Comparison of ENCODE assay signal across 27 cellular contexts in the genomic region with DNA sequence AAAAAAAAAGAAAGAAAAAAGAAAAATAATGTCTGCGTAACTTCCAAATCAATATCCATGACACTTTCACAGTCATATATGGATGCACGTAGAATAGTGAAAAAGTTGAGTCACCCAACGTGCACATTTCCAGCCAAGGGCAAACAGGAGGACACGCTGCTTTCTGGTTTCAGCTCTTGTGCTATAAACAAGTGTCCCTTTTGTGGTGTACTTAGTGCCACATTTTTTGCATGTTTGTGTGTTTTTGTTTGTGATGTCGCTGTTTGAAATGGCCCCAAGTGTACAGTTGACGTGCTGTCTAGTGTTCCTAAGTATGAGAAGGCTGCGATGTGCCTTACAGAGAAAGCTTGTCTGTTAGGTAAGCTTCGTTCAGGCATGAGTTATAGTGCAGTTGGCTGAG. TPM values are rescaled to one million over a fixed set of nuclear protein-coding genes. Genes with fewer than 3 reads are reported as not detected.
A peak's percentile ranks its signal among the peaks of the same experiment; 100 is the strongest.
DNase-seq lines count a peak whose midpoint lies in the region; ATAC-seq and TF ChIP-seq lines count a peak whose summit lies in the region.
"Had no signal": no experiment of that assay in that cellular context is flagged by ENCODE, and none has a peak within 500 bp of the region (broad histone marks: within the 10 kb centered on the region; RNA-seq: fewer than 3 reads in every experiment).

No MANE protein-coding gene starts in this region.

- H3K27me3 Mint-ChIP-seq in activated B cell treated with CpG ODN at 0.5 μM for 24 hours (no peaks in the 10 kb centered on the region), type B pancreatic cell (no peaks in the 10 kb centered on the region)
- H3K27me3 Mint-ChIP-seq: CD4-positive, alpha-beta memory T cell had no signal

- H3K27ac ChIP-seq in left ventricle myocardium inferior (replicated peaks) (peak overlapping the region; percentile 94), right atrium auricular region (no peak overlapping the region)
- H3K27ac ChIP-seq: ovary, thoracic aorta, vagina, VCaP had no signal

- POLR2A ChIA-PET in activated B cell treated with CpG ODN at 0.5 μM for 24 hours (lab: Charles Lee) = interaction anchor here (2.8 kb wide), 1 partner anchor 41 kb away, joined by 13 read pairs; no protein-coding TSS in a partner anchor

- H3K36me3 ChIP-seq in left ventricle myocardium inferior (no peaks in the 10 kb centered on the region), right atrium auricular region (no peaks in the 10 kb centered on the region)
- H3K36me3 ChIP-seq: ovary, thoracic aorta, vagina had no signal

- H3K4me1 Mint-ChIP-seq in activated B cell treated with CpG ODN at 0.5 μM for 24 hours (peaks cover 71% of the 10 kb centered on the region), type B pancreatic cell (ENCODE audit: unreplicated experiment) (peaks cover 24% of the 10 kb centered on the region)

- H3K27me3 ChIP-seq in left ventricle myocardium inferior (ENCODE audit: low read depth) (no peaks in the 10 kb centered on the region), right atrium auricular region (no peaks in the 10 kb centered on the region)
- H3K27me3 ChIP-seq: ovary, vagina had no signal

- no peak for ATAC-seq in activated B cell treated with CpG ODN at 0.5 μM for 24 hours (ENCODE audit: low read depth)
- ATAC-seq in GM18519 (IDR thresholded peaks at IDR 0.05; ENCODE audit: low FRiP score, unreplicated experiment) = no peak
- ATAC-seq: activated T-cell treated with anti-CD3 and anti-CD28 coated beads, Interleukin-2, amount 50 U/mL, for 72 hours; PC-3 had no signal

- intact Hi-C loops in left ventricle myocardium inferior (cut with micrococcal nuclease) (loop anchor here (5.0 to 10.0 kb wide), 2 partner anchors 40 to 107 kb away; no protein-coding TSS in a partner anchor), activated B cell treated with CpG ODN at 0.5 μM for 24 hours (cut with micrococcal nuclease) (no loop called here)

- TF ChIP-seq CTCF in left ventricle myocardium inferior (IDR thresholded peaks at IDR 0.05; ENCODE audit: borderline replicate concordance) = no peak
- no peak for TF ChIP-seq CTCF in right atrium auricular region (IDR thresholded peaks at IDR 0.05)
- no peak for TF ChIP-seq CTCF in activated B cell treated with CpG ODN at 0.5 μM for 24 hours (IDR thresholded peaks at IDR 0.05)
- TF ChIP-seq CTCF in type B pancreatic cell (conservative IDR thresholded peaks at IDR 0.05) = no peak

- H3K9me3 Mint-ChIP-seq in activated B cell treated with CpG ODN at 0.5 μM for 24 hours (no peaks in the 10 kb centered on the region), type B pancreatic cell (no peaks in the 10 kb centered on the region)
- H3K9me3 Mint-ChIP-seq: activated naive CD4-positive, alpha-beta T cell treated with anti-CD3 and anti-CD28 coated beads, Interleukin-2, amount 10 ng/mL, durations not matched to agents 7 days and 5 days; activated T-cell treated with anti-CD3 and anti-CD28 coated beads, Interleukin-2, amount 50 U/mL, for 72 hours; CD4-positive, alpha-beta memory T cell; nephron progenitor cell; T-helper 2 cell treated with Interferon-gamma antibody and Interleukin-4, amounts not matched to agents 5 μg/mL and 100 μg/mL, for 36 hours had no signal

- H3K9me3 ChIP-seq in left ventricle myocardium inferior (replicated peaks) (no peaks in the 10 kb centered on the region), right atrium auricular region (no peaks in the 10 kb centered on the region)
- H3K9me3 ChIP-seq: ovary, thoracic aorta, vagina had no signal

- H3K27ac Mint-ChIP-seq in activated B cell treated with CpG ODN at 0.5 μM for 24 hours = peak overlapping the region; percentile 6
- no peak overlapping the region for H3K27ac Mint-ChIP-seq in type B pancreatic cell
- H3K27ac Mint-ChIP-seq: activated naive CD4-positive, alpha-beta T cell treated with anti-CD3 and anti-CD28 coated beads, Interleukin-2, amount 10 ng/mL, durations not matched to agents 7 days and 5 days; activated T-cell treated with anti-CD3 and anti-CD28 coated beads, Interleukin-2, amount 50 U/mL, for 72 hours; T-helper 2 cell treated with Interferon-gamma antibody and Interleukin-4, amounts not matched to agents 5 μg/mL and 100 μg/mL, for 36 hours had no signal

- CTCF ChIA-PET in activated B cell treated with CpG ODN at 0.5 μM for 24 hours (lab: Charles Lee) = interaction anchor here (0.7 to 2.6 kb wide), 3 partner anchors 72 to 150 kb away, joined by 3 to 10 read pairs (median 7); no protein-coding TSS in a partner anchor

- H3K4me3 Mint-ChIP-seq in activated B cell treated with CpG ODN at 0.5 μM for 24 hours = no peak overlapping the region
- H3K4me3 Mint-ChIP-seq in type B pancreatic cell = peak overlapping the region; percentile 24
- H3K4me3 Mint-ChIP-seq: activated naive CD4-positive, alpha-beta T cell treated with anti-CD3 and anti-CD28 coated beads, Interleukin-2, amount 10 ng/mL, durations not matched to agents 7 days and 5 days; activated T-cell treated with anti-CD3 and anti-CD28 coated beads, Interleukin-2, amount 50 U/mL, for 72 hours; nephron progenitor cell; T-helper 2 cell treated with Interferon-gamma antibody and Interleukin-4, amounts not matched to agents 5 μg/mL and 100 μg/mL, for 36 hours had no signal

- H3K4me3 ChIP-seq in left ventricle myocardium inferior = no peak overlapping the region
- no peak overlapping the region for H3K4me3 ChIP-seq in right atrium auricular region
- H3K4me3 ChIP-seq: ovary, thoracic aorta, vagina had no signal

- no peak for DNase-seq in left ventricle myocardium inferior
- DNase-seq in right atrium auricular region (ENCODE audit: low spot score) = no peak
- DNase-seq in activated B cell treated with CpG ODN at 0.5 μM for 24 hours = no peak
- peak; percentile 3 for DNase-seq in mesenteric fat pad (ENCODE audit: low spot score)
- no peak for DNase-seq in type B pancreatic cell (ENCODE audit: extremely low spot score, unreplicated experiment)
- DNase-seq in DMS53 (lab: John Stamatoyannopoulos, UW) = no peak
- no peak for DNase-seq in putamen (ENCODE audit: low spot score)
- DNase-seq: activated CD4-positive, alpha-beta T cell treated with anti-CD3 and anti-CD28 coated beads, Interleukin-2, amount 50 U/mL, for 1 hour; activated naive CD4-positive, alpha-beta T cell treated with anti-CD3 and anti-CD28 coated beads, Interleukin-2, amount 10 ng/mL, durations not matched to agents 7 days and 5 days; activated T-cell treated with anti-CD3 and anti-CD28 coated beads, Interleukin-2, amount 50 U/mL, for 72 hours; amniotic stem cell; CD4-positive, alpha-beta memory T cell; effector CD4-positive, alpha-beta T cell; H7; head of caudate nucleus; KG1; NCI-H510A; nephron progenitor cell; ovary; PC-3; stimulated activated CD4-positive, alpha-beta T cell treated with anti-CD3 and anti-CD28 coated beads, Interleukin-4, amount 100 ng/mL, for 4 hours; stimulated activated naive CD4-positive, alpha-beta T cell had no signal

- H3K4me1 ChIP-seq in left ventricle myocardium inferior (peaks cover 75% of the 10 kb centered on the region), right atrium auricular region (peaks cover 0 to 38% of the 10 kb centered on the region in 2 donors)

- H3K36me3 Mint-ChIP-seq in activated B cell treated with CpG ODN at 0.5 μM for 24 hours (ENCODE audit: low read depth) = no peaks in the 10 kb centered on the region
- peaks cover 9% of the 10 kb centered on the region for H3K36me3 Mint-ChIP-seq in type B pancreatic cell
- H3K36me3 Mint-ChIP-seq: activated naive CD4-positive, alpha-beta T cell treated with anti-CD3 and anti-CD28 coated beads, Interleukin-2, amount 10 ng/mL, durations not matched to agents 7 days and 5 days; CD4-positive, alpha-beta memory T cell had no signal

RNA-seq across cellular contexts. Expression of a gene that starts 2.9 kb away (rescaled TPM):
- total RNA-seq in left ventricle myocardium inferior = 38.9 TPM
- total RNA-seq in right atrium auricular region = 10 to 100 TPM; 49.8 to 54.1 TPM
- 65.0 and 67.4 TPM in 2 replicates for total RNA-seq in activated B cell treated with CpG ODN at 0.5 μM for 24 hours
- 100 TPM for total RNA-seq in mesenteric fat pad
- total RNA-seq in type B pancreatic cell (ENCODE audit: low replicate concordance) = 45.8 and 68.6 TPM in 2 replicates

RNA-seq across cellular contexts. Expression of a gene that starts 5.0 kb away (rescaled TPM):
- total RNA-seq in left ventricle myocardium inferior (0.77 TPM), right atrium auricular region (under 1 TPM; 0.33 to 0.67 TPM), activated B cell treated with CpG ODN at 0.5 μM for 24 hours (not detected in 2 replicates), mesenteric fat pad (0.48 TPM), type B pancreatic cell (ENCODE audit: low replicate concordance) (2.6 and 4.4 TPM in 2 replicates)
- total RNA-seq: CD4-positive, alpha-beta memory T cell; vagina had no signal
